Comparison of ENCODE assay signal across 25 cellular contexts in genomic region chr6:11128608-11129007, GRCh38. TPM values are rescaled to one million over a fixed set of nuclear protein-coding genes. Genes with fewer than 3 reads are reported as not detected.
"Had no signal": no experiment of that assay in that cellular context is flagged by ENCODE, and none has a peak within 500 bp of the region (broad histone marks: within the 10 kb centered on the region; RNA-seq: fewer than 3 reads in every experiment).

No MANE protein-coding gene starts in this region.

- H3K27me3 ChIP-seq: ascending aorta, brain microvascular endothelial cell, dorsolateral prefrontal cortex, esophagus squamous epithelium, gastroesophageal sphincter, stomach, testis, vagina had no signal

- DNase-seq: activated CD4-positive, alpha-beta T cell treated with anti-CD3 and anti-CD28 coated beads for 1 hour; activated gamma-delta T cell treated with Interleukin-2 at 50 U/mL for 16 hours; activated T-cell treated with anti-CD3 and anti-CD28 coated beads, Interleukin-2, amount 50 U/mL, for 1 hour; brain microvascular endothelial cell; central memory CD4-positive, alpha-beta T cell; esophagus squamous epithelium; left colon; naive thymus-derived CD4-positive, alpha-beta T cell; occipital lobe; retina; stomach; T-cell; testis; WERI-Rb-1 had no signal

- ATAC-seq: gastroesophageal sphincter; left colon; naive thymus-derived CD4-positive, alpha-beta T cell; stimulated activated memory B cell treated with anti-CD40 and anti-IgM and Interleukin-4, amounts not matched to agents 10 μg/mL and 1 μg/mL and 100 μg/mL, for 72 hours; T-cell had no signal

- H3K9me3 ChIP-seq: ascending aorta, esophagus squamous epithelium, gastroesophageal sphincter, stomach, testis, vagina had no signal

- FAIRE-seq: colon, keratinocyte, TTC549 had no signal

- H3K36me3 ChIP-seq: ascending aorta, brain microvascular endothelial cell, gastroesophageal sphincter, vagina had no signal

- H3K27ac ChIP-seq: ascending aorta, brain microvascular endothelial cell, esophagus squamous epithelium, gastroesophageal sphincter, stomach, testis, vagina, WERI-Rb-1 had no signal

- H3K4me3 ChIP-seq: ascending aorta, dorsolateral prefrontal cortex, esophagus squamous epithelium, gastroesophageal sphincter, lung, skin epidermis, stomach, testis, vagina had no signal

- H3K4me1 ChIP-seq: stomach, testis, vagina had no signal

RNA-seq across cellular contexts. Expression of gene ERVFRD-1, which starts 17.1 kb away (rescaled TPM):
- total RNA-seq: ascending aorta, neural crest cell, occipital lobe, testis had no signal
- polyA plus RNA-seq: keratinocyte had no signal
